8 cellular contexts compared by ENCODE assay signal in genomic region chr1:68346192-68346808, GRCh38.
DNase-seq lines count a peak whose midpoint lies in the region; ATAC-seq, FAIRE-seq and TF ChIP-seq lines count a peak whose summit lies in the region.

No MANE protein-coding gene starts in this region.

- H3K9me3 Mint-ChIP-seq in neural progenitor cell = peaks cover 6% of the 10 kb centered on the region

- peak overlapping the region; percentile 70 for H2AFZ ChIP-seq in neural progenitor cell (replicated peaks)

- ATAC-seq in HG02840 (IDR thresholded peaks at IDR 0.05; ENCODE audit: low FRiP score, unreplicated experiment) (no peak), GM18502 (IDR thresholded peaks at IDR 0.05; ENCODE audit: poor library complexity, unreplicated experiment) (no peak)

- no peaks in the 10 kb centered on the region for H3K36me3 Mint-ChIP-seq in neural progenitor cell

- H3K4me1 ChIP-seq in neural progenitor cell = no peaks in the 10 kb centered on the region

- H3K4me3 Mint-ChIP-seq in neural progenitor cell = no peak overlapping the region

- H3K4me1 Mint-ChIP-seq in neural progenitor cell = peaks cover 6% of the 10 kb centered on the region

- H3K27me3 Mint-ChIP-seq in neural progenitor cell (ENCODE audit: insufficient read depth, low read depth) = no peaks in the 10 kb centered on the region

- FAIRE-seq in G401.6 (lab: Jason Lieb, UNC) = peak; percentile 94
- FAIRE-seq in bronchial epithelial cell (lab: Jason Lieb, UNC) = no peak

- H3K27ac ChIP-seq in neural progenitor cell = no peak overlapping the region

- no peaks in the 10 kb centered on the region for H3F3A ChIP-seq in neural progenitor cell (ENCODE audit: low read depth)

- peaks cover 3% of the 10 kb centered on the region for H3K27me3 ChIP-seq in bronchial epithelial cell (ENCODE audit: control insufficient read depth, insufficient read depth, low read length)
- H3K27me3 ChIP-seq in neural progenitor cell = peaks cover 9% of the 10 kb centered on the region

- H3K36me3 ChIP-seq in bronchial epithelial cell (ENCODE audit: control insufficient read depth, insufficient read depth, low read length) (no peaks in the 10 kb centered on the region), neural progenitor cell (no peaks in the 10 kb centered on the region)

- no peak overlapping the region for H3K4me3 ChIP-seq in bronchial epithelial cell (ENCODE audit: low read depth, low read length)
- no peak overlapping the region for H3K4me3 ChIP-seq in neural progenitor cell

- TF ChIP-seq CTCF in bronchial epithelial cell (IDR thresholded peaks at IDR 0.05; ENCODE audit: insufficient read depth, low read length, severe bottlenecking) (peak; percentile 37), neural progenitor cell (IDR thresholded peaks at IDR 0.05) (peak; percentile 66)

- no peak overlapping the region for H3K9ac ChIP-seq in neural progenitor cell

- no peaks in the 10 kb centered on the region for H3K79me2 ChIP-seq in neural progenitor cell (ENCODE audit: low read depth)

- H3K9me3 ChIP-seq in neural progenitor cell (ENCODE audit: low read depth) = no peaks in the 10 kb centered on the region

- DNase-seq in NCI-H1105 (lab: John Stamatoyannopoulos, UW) (peak; percentile 23), bronchial epithelial cell (ENCODE audit: low read depth) (peak; percentile 39), neural progenitor cell (ENCODE audit: low spot score) (peak; percentile 33), HK-2 (ENCODE audit: unreplicated experiment) (no peak)
- no peak for DNase-seq in effector CD4-positive, alpha-beta T cell

- H3K27ac Mint-ChIP-seq in neural progenitor cell = no peak overlapping the region

- H4K20me1 ChIP-seq in neural progenitor cell (ENCODE audit: low read depth) = no peaks in the 10 kb centered on the region

- no peak overlapping the region for H3K4me2 ChIP-seq in neural progenitor cell

Comparison
In these comparisons a context has a peak if more than half of its experiments do, and no peak if none do; other contexts are left out.
1. DNase-seq: peak in NCI-H1105 (single experiment), bronchial epithelial cell (single experiment) and neural progenitor cell (single experiment); none in effector CD4-positive, alpha-beta T cell (single experiment) and HK-2 (single experiment).